Comparison of ENCODE assay signal across 21 cellular contexts in genomic region chr6:105821027-105821426, GRCh38.
DNase-seq lines count a peak whose midpoint lies in the region; ATAC-seq, FAIRE-seq and TF ChIP-seq lines count a peak whose summit lies in the region.
"Had no signal": no experiment of that assay in that cellular context is flagged by ENCODE, and none has a peak within 500 bp of the region (broad histone marks: within the 10 kb centered on the region; RNA-seq: fewer than 3 reads in every experiment).

No MANE protein-coding gene starts in this region.

- FAIRE-seq in HepG2 (lab: Jason Lieb, UNC) (no peak), GM12878 (lab: Jason Lieb, UNC) (no peak)
- FAIRE-seq: HTR-8/SVneo had no signal

- H3K9me3 ChIP-seq in HepG2 (ENCODE audit: low read length): no peaks in the 10 kb centered on the region
- no peaks in the 10 kb centered on the region for H3K9me3 ChIP-seq in right lobe of liver
- H3K9me3 ChIP-seq in GM12878 (replicated peaks; ENCODE audit: control insufficient read depth, insufficient read depth, low read length): no peaks in the 10 kb centered on the region; the same call in 2 of the 3 replicates

- no peak overlapping the region for H3K4me2 ChIP-seq in HepG2 (ENCODE audit: low read depth, low read length)
- H3K4me2 ChIP-seq in GM12878 (ENCODE audit: control insufficient read depth, insufficient read depth): no peak overlapping the region
- H3K4me2 ChIP-seq: KMS-11 had no signal

- no peak for TF ChIP-seq POLR2A in HepG2 (IDR thresholded peaks at IDR 0.05; ENCODE audit: insufficient read depth in 1 of 2, low read depth in 2 of 2, low read length in 2 of 2)
- TF ChIP-seq POLR2A in right lobe of liver (IDR thresholded peaks at IDR 0.05): no peak
- TF ChIP-seq POLR2A in GM12878 (IDR thresholded peaks at IDR 0.05; ENCODE audit: low read depth, low read length): no peak

- ATAC-seq in HepG2: no peak
- no peak for ATAC-seq in right lobe of liver
- peak; percentile 55 for ATAC-seq in HG03432 (IDR thresholded peaks at IDR 0.05; ENCODE audit: unreplicated experiment)
- ATAC-seq in GM12878: peak; percentile 33; the same call in 2 of the 3 replicates
- ATAC-seq in stimulated activated naive B cell treated with anti-CD40 and anti-IgM and Interleukin-4, amounts not matched to agents 10 μg/mL and 1 μg/mL and 100 μg/mL, for 72 hours (replicated peaks): peak; percentile 33 to 70
- ATAC-seq in GM21423 (IDR thresholded peaks at IDR 0.05; ENCODE audit: unreplicated experiment): no peak
- ATAC-seq in Right ventricle myocardium superior (ENCODE audit: poor library complexity): no peak
- ATAC-seq: CD8-positive, alpha-beta T cell; HCT116 had no signal

- H3K27ac ChIP-seq in HepG2 (ENCODE audit: extremely low read length, insufficient read depth, low read length): no peak overlapping the region
- H3K27ac ChIP-seq in right lobe of liver: no peak overlapping the region
- no peak overlapping the region for H3K27ac ChIP-seq in GM12878 (ENCODE audit: control insufficient read depth, insufficient read depth)
- H3K27ac ChIP-seq: BLaER1 treated with 17β-estradiol and CSF1 and Interleukin-3, amounts not matched to agents 10 nM and 100 nM; KMS-11 had no signal

- H4K20me1 ChIP-seq in HepG2 (ENCODE audit: insufficient read depth, low read length) (no peaks in the 10 kb centered on the region), GM12878 (ENCODE audit: control insufficient read depth, insufficient read depth) (no peaks in the 10 kb centered on the region)
- H4K20me1 ChIP-seq: BLaER1 treated with 17β-estradiol and CSF1 and Interleukin-3, amounts not matched to agents 10 nM and 100 nM had no signal

- CTCF ChIA-PET in HepG2 (lab: Yijun Ruan, JAX; ENCODE audit: low intra/inter-chr PET ratio, low total read pairs) (no interaction called here), GM12878 (lab: Yijun Ruan, JAX) (interaction anchor here (0.7 to 0.9 kb wide), 2 partner anchors 30 to 86 kb away, joined by 3 read pairs; no protein-coding TSS in a partner anchor)

- H3K9ac ChIP-seq in HepG2 (ENCODE audit: insufficient read depth, low read depth, low read length) (no peak overlapping the region), GM12878 (ENCODE audit: control insufficient read depth, insufficient read depth, low read length) (no peak overlapping the region)
- H3K9ac ChIP-seq: BLaER1 treated with 17β-estradiol and CSF1 and Interleukin-3, amounts not matched to agents 10 nM and 100 nM; KMS-11 had no signal

- no peak overlapping the region for H3K27ac Mint-ChIP-seq in stimulated activated naive B cell treated with anti-CD40 and anti-IgM and Interleukin-4, amounts not matched to agents 10 μg/mL and 1 μg/mL and 100 μg/mL, for 72 hours
- H3K27ac Mint-ChIP-seq: CD8-positive, alpha-beta T cell; HFFc6; IgD-negative memory B cell had no signal

- H3K9me3 Mint-ChIP-seq in stimulated activated naive B cell treated with anti-CD40 and anti-IgM and Interleukin-4, amounts not matched to agents 10 μg/mL and 1 μg/mL and 100 μg/mL, for 72 hours: no peaks in the 10 kb centered on the region

- H3K4me3 ChIP-seq in HepG2 (replicated peaks in 1 of 3; ENCODE audit: insufficient read depth in 1 of 3, low read depth in 2 of 3, low read length in 3 of 3): no peak overlapping the region
- H3K4me3 ChIP-seq in right lobe of liver: no peak overlapping the region
- H3K4me3 ChIP-seq in GM12878: no peak overlapping the region
- H3K4me3 ChIP-seq: BLaER1 treated with 17β-estradiol and CSF1 and Interleukin-3, amounts not matched to agents 10 nM and 100 nM had no signal

- no peaks in the 10 kb centered on the region for H3K36me3 Mint-ChIP-seq in stimulated activated naive B cell treated with anti-CD40 and anti-IgM and Interleukin-4, amounts not matched to agents 10 μg/mL and 1 μg/mL and 100 μg/mL, for 72 hours
- H3K36me3 Mint-ChIP-seq: CD8-positive, alpha-beta T cell had no signal

- no peaks in the 10 kb centered on the region for H3K27me3 Mint-ChIP-seq in stimulated activated naive B cell treated with anti-CD40 and anti-IgM and Interleukin-4, amounts not matched to agents 10 μg/mL and 1 μg/mL and 100 μg/mL, for 72 hours

- H3K4me3 Mint-ChIP-seq in stimulated activated naive B cell treated with anti-CD40 and anti-IgM and Interleukin-4, amounts not matched to agents 10 μg/mL and 1 μg/mL and 100 μg/mL, for 72 hours: no peak overlapping the region
- H3K4me3 Mint-ChIP-seq: CD8-positive, alpha-beta T cell; HFFc6; IgD-negative memory B cell had no signal

- no peak for DNase-seq in HepG2 (ENCODE audit: low spot score)
- DNase-seq in right lobe of liver: no peak
- no peak for DNase-seq in GM12878 (ENCODE audit: low read depth, low spot score)
- no peak for DNase-seq in stimulated activated naive B cell treated with anti-CD40 and anti-IgM and Interleukin-4, amounts not matched to agents 10 μg/mL and 1 μg/mL and 100 μg/mL, for 72 hours
- DNase-seq in NCI-H146 treated with DMSO at 0.1 percent for 48 hours (lab: John Stamatoyannopoulos, UW; ENCODE audit: unreplicated experiment): no peak
- no peak for DNase-seq in Right ventricle myocardium superior
- DNase-seq: 8988T; Calu3; CD8-positive, alpha-beta T cell; DMS79; GDM1; GOT3; H7; HFFc6 had no signal

- TF ChIP-seq CTCF in HepG2 (CRISPR knock-in tag; IDR thresholded peaks at IDR 0.05) (no peak), right lobe of liver (IDR thresholded peaks at IDR 0.05) (no peak), GM12878 (IDR thresholded peaks at IDR 0.05 in 2 of 3, conservative IDR thresholded peaks at IDR 0.05 in 1 of 3; ENCODE audit: control insufficient read depth in 2 of 3, extremely low read depth in 1 of 3, insufficient read depth in 1 of 3, low read depth in 3 of 3, low read length in 3 of 3) (no peak)

- H2AFZ ChIP-seq in HepG2 (ENCODE audit: low read length): no peak overlapping the region
- H2AFZ ChIP-seq in GM12878 (ENCODE audit: control insufficient read depth, low read depth, low read length): no peak overlapping the region

- intact Hi-C loops in HepG2 (cut with micrococcal nuclease; ENCODE audit: unreplicated experiment): no loop called here
- intact Hi-C loops in right lobe of liver (cut with DNase I): no loop called here
- intact Hi-C loops in GM12878 (cut with micrococcal nuclease; ENCODE audit: unreplicated experiment): no loop called here
- intact Hi-C loops in Right ventricle myocardium superior (cut with DNase I): no loop called here

- peaks cover 11 to 14% of the 10 kb centered on the region in 2 donors for H3K4me1 Mint-ChIP-seq in stimulated activated naive B cell treated with anti-CD40 and anti-IgM and Interleukin-4, amounts not matched to agents 10 μg/mL and 1 μg/mL and 100 μg/mL, for 72 hours

- POLR2A ChIA-PET in HepG2 (lab: Yijun Ruan, JAX): no interaction called here
- POLR2A ChIA-PET in GM12878 (lab: Charles Lee): no interaction called here

- TF ChIP-seq EP300 in HepG2 (IDR thresholded peaks at IDR 0.05; ENCODE audit: low read depth in 2 of 2, low read length in 2 of 2): no peak
- TF ChIP-seq EP300 in HepG2 (CRISPR knock-in tag; IDR thresholded peaks at IDR 0.05; ENCODE audit: borderline replicate concordance): no peak
- no peak for TF ChIP-seq EP300 in GM12878 (IDR thresholded peaks at IDR 0.05; ENCODE audit: borderline replicate concordance in 1 of 2, control insufficient read depth in 1 of 2, low read depth in 2 of 2, low read length in 2 of 2)

- BruUV-seq in HepG2 (replicated peaks; lab: Mats Ljungman, UMichigan) (no TSS peak), GM12878 (replicated peaks; lab: Mats Ljungman, UMichigan) (no TSS peak)

- in situ Hi-C loops in HepG2 (cut with HindIII; ENCODE audit: extremely low pct_ligation_motif_present, low pct_unique_long_range_greater_than_20kb) (no loop called here), GM12878 (cut with MboI) (no loop called here)

- H3K79me2 ChIP-seq in HepG2 (ENCODE audit: insufficient read depth, low read length): no peaks in the 10 kb centered on the region
- H3K79me2 ChIP-seq in GM12878 (ENCODE audit: control insufficient read depth, insufficient read depth, low read length): no peaks in the 10 kb centered on the region

- SMC1A ChIA-PET in GM12878 (lab: Charles Lee; ENCODE audit: uncharacterized antibody, unreplicated experiment): interaction anchor here (0.7 to 1.7 kb wide), 3 partner anchors 30 to 262 kb away, joined by 3 to 6 read pairs (median 3); no protein-coding TSS in a partner anchor

- H3K27me3 ChIP-seq in HepG2 (ENCODE audit: control insufficient read depth in 1 of 2, insufficient read depth in 2 of 2, low read length in 2 of 2) (0 out of 5 replicates have a peak, but pooled peaks cover 0 to 8% of the 10 kb centered on the region in 2 experiments), right lobe of liver (no peaks in the 10 kb centered on the region), GM12878 (replicated peaks in 1 of 2; ENCODE audit: control insufficient read depth in 2 of 2, insufficient read depth in 2 of 2, low read length in 1 of 2) (no peaks in the 10 kb centered on the region)
- H3K27me3 ChIP-seq: BLaER1 treated with 17β-estradiol and CSF1 and Interleukin-3, amounts not matched to agents 10 nM and 100 nM had no signal

- 4% methylated on average over 2 of the region's 2 CpGs for WGBS in HepG2 (ENCODE audit: low lambda C conversion rate)
- WGBS in right lobe of liver (ENCODE audit: insufficient coverage, low coverage, low lambda C conversion rate, missing lambda C conversion rate): 71% methylated on average over 2 of the region's 2 CpGs
- 0% methylated on average over 2 of the region's 2 CpGs for WGBS in GM12878 (ENCODE audit: insufficient coverage, insufficient replicate concordance, low lambda C conversion rate, missing lambda C conversion rate)

- H3K4me1 ChIP-seq in HepG2 (ENCODE audit: insufficient read depth, low read length) (no peaks in the 10 kb centered on the region), right lobe of liver (no peaks in the 10 kb centered on the region), GM12878 (ENCODE audit: control insufficient read depth, insufficient read depth, low read length) (no peaks in the 10 kb centered on the region)

- RAD21 ChIA-PET in GM12878 (lab: Charles Lee; ENCODE audit: unreplicated experiment): no interaction called here

- H3K36me3 ChIP-seq in HepG2 (replicated peaks in 1 of 2; ENCODE audit: control insufficient read depth in 1 of 2, insufficient read depth in 2 of 2, low read length in 2 of 2) (no peaks in the 10 kb centered on the region), right lobe of liver (no peaks in the 10 kb centered on the region), GM12878 (ENCODE audit: control insufficient read depth in 2 of 2, insufficient read depth in 2 of 2, low read length in 1 of 2) (no peaks in the 10 kb centered on the region)
- H3K36me3 ChIP-seq: BLaER1 treated with 17β-estradiol and CSF1 and Interleukin-3, amounts not matched to agents 10 nM and 100 nM had no signal

- no peak for TF ChIP-seq RAD21 in HepG2 (CRISPR knock-in tag; IDR thresholded peaks at IDR 0.05)
- no peak for TF ChIP-seq RAD21 in GM12878 (IDR thresholded peaks at IDR 0.05; ENCODE audit: insufficient read depth, low read depth, low read length)

TF ChIP-seq in HepG2, 621 proteins besides CTCF, POLR2A, EP300 and RAD21 (continues in another document):
- TF ChIP-seq ZNF552 (CRISPR knock-in tag; IDR thresholded peaks at IDR 0.05; ENCODE audit: borderline replicate concordance) (no peak), KLF9 (CRISPR knock-in tag; IDR thresholded peaks at IDR 0.05; ENCODE audit: low read depth) (no peak)

TF ChIP-seq in GM12878, 131 proteins besides CTCF, POLR2A, EP300 and RAD21 (continues in another document):
- TF ChIP-seq NR2F1 (conservative IDR thresholded peaks at IDR 0.05) (0 out of 2 replicates have a peak, but pooled peaks have one; percentile 19), ATF7 (IDR thresholded peaks at IDR 0.05; ENCODE audit: low read depth) (peak; percentile 95)

Comparison
In these comparisons a context has a peak if more than half of its experiments do, and no peak if none do; other contexts are left out.
1. ATAC-seq: peak in HG03432 (single experiment), GM12878 (single experiment) and stimulated activated naive B cell treated with anti-CD40 and anti-IgM and Interleukin-4, amounts not matched to agents 10 μg/mL and 1 μg/mL and 100 μg/mL, for 72 hours (2 of 2); none in HepG2 (single experiment), right lobe of liver (0 of 4), GM21423 (single experiment) and Right ventricle myocardium superior (single experiment).
2. Of the 75 proteins assayed by ChIP-seq in both HepG2 and GM12878: peak only in HepG2: none; only in GM12878: IKZF1 and NR2F1; in both: none; in neither: 72; mixed calls (peak in some experiments, not most) for 1.